ENCODE assay signal across 22 cellular contexts in the genomic region with DNA sequence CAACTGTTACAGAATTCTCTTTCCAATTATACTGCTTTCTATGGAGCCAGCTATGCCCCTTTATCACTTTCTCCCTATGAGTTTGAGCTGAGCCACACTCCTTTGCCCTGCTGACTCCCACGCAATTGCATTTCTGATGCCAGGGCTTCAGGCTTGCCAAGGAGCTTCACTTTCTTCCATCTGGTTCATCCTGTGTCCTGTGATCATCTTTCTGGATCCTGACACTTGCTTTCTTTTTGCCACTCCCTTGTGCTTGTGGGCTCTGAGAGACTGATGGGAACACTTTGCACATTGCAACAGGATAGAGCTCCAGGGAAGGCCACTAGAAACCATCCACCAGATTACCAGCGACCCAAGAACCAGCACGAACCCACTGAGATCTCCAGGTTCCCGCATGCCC.
DNase-seq lines count a peak whose midpoint lies in the region; ATAC-seq and TF ChIP-seq lines count a peak whose summit lies in the region.
"Had no signal": no experiment of that assay in that cellular context is flagged by ENCODE, and none has a peak within 500 bp of the region (broad histone marks: within the 10 kb centered on the region; RNA-seq: fewer than 3 reads in every experiment).

No MANE protein-coding gene starts in this region.

- intact Hi-C loops in psoas muscle (cut with DNase I): no loop called here
- intact Hi-C loops in testis (cut with DNase I; ENCODE audit: low total_unique reads): no loop called here

- H3K9me3 Mint-ChIP-seq in activated CD4-positive, alpha-beta T cell treated with anti-CD3 and anti-CD28 coated beads, Interleukin-2, amount 10 ng/mL, durations not matched to agents 7 days and 5 days: no peaks in the 10 kb centered on the region
- H3K9me3 Mint-ChIP-seq in H9: no peaks in the 10 kb centered on the region
- H3K9me3 Mint-ChIP-seq: CD14-positive monocyte had no signal

- H3K4ac ChIP-seq in H9 (ENCODE audit: low read depth, low read length): no peak overlapping the region

- no peak for TF ChIP-seq CTCF in psoas muscle (IDR thresholded peaks at IDR 0.05)
- TF ChIP-seq CTCF in testis (IDR thresholded peaks at IDR 0.05): no peak
- no peak for TF ChIP-seq CTCF in H9 (conservative IDR thresholded peaks at IDR 0.05)

- H2AK5ac ChIP-seq in H9 (ENCODE audit: insufficient read length, low read length): no peak overlapping the region

- peaks cover 0 to 13% of the 10 kb centered on the region in 2 donors for H3K36me3 ChIP-seq in psoas muscle (ENCODE audit: insufficient read depth in 1 of 2, low read depth in 1 of 2)
- no peaks in the 10 kb centered on the region for H3K36me3 ChIP-seq in testis (ENCODE audit: low read depth, missing control alignments)
- H3K36me3 ChIP-seq: SJSA1 had no signal

- H3K27me3 ChIP-seq in psoas muscle (ENCODE audit: insufficient read depth in 3 of 3, low read length in 2 of 3) (no peaks in the 10 kb centered on the region), testis (no peaks in the 10 kb centered on the region), H9 (ENCODE audit: insufficient read depth, low read length) (no peaks in the 10 kb centered on the region)
- H3K27me3 ChIP-seq: SJSA1 had no signal

- WGBS in psoas muscle, 3 donors: 35 to 81% (median 60%) methylated on average over 4 of the region's 4 CpGs
- 50 to 54% methylated on average over 4 of the region's 4 CpGs for WGBS in testis, 2 donors
- WGBS in H9 (ENCODE audit: extremely low coverage, insufficient read length, low lambda C conversion rate): no CpG with 5 or more reads among the region's 4 CpGs

- H3K4me3 Mint-ChIP-seq in activated CD4-positive, alpha-beta T cell treated with anti-CD3 and anti-CD28 coated beads, Interleukin-2, amount 10 ng/mL, durations not matched to agents 7 days and 5 days: no peak overlapping the region
- no peak overlapping the region for H3K4me3 Mint-ChIP-seq in H9
- H3K4me3 Mint-ChIP-seq: CD14-positive monocyte had no signal

- no peaks in the 10 kb centered on the region for H3K36me3 Mint-ChIP-seq in activated CD4-positive, alpha-beta T cell treated with anti-CD3 and anti-CD28 coated beads, Interleukin-2, amount 10 ng/mL, durations not matched to agents 7 days and 5 days (ENCODE audit: low read depth)
- H3K36me3 Mint-ChIP-seq in H9 (ENCODE audit: insufficient read depth in 1 of 3, low read depth in 3 of 3): no peaks in the 10 kb centered on the region
- H3K36me3 Mint-ChIP-seq: CD14-positive monocyte had no signal

- TF ChIP-seq POLR2A in testis (IDR thresholded peaks at IDR 0.05): no peak

- H3K27me3 Mint-ChIP-seq in activated CD4-positive, alpha-beta T cell treated with anti-CD3 and anti-CD28 coated beads, Interleukin-2, amount 10 ng/mL, durations not matched to agents 7 days and 5 days: no peaks in the 10 kb centered on the region
- peaks cover 3% of the 10 kb centered on the region for H3K27me3 Mint-ChIP-seq in H9 (ENCODE audit: low read depth)

- no peaks in the 10 kb centered on the region for H3K79me1 ChIP-seq in H9 (ENCODE audit: insufficient read depth, low read depth, low read length, poor library complexity, severe bottlenecking)

- no peak overlapping the region for H3K56ac ChIP-seq in H9 (ENCODE audit: insufficient read length, low read depth, low read length)

- H3K4me1 ChIP-seq in psoas muscle: peaks cover 14% of the 10 kb centered on the region
- no peaks in the 10 kb centered on the region for H3K4me1 ChIP-seq in testis
- peaks cover 15% of the 10 kb centered on the region for H3K4me1 ChIP-seq in H9 (ENCODE audit: insufficient read depth, low read length)
- H3K4me1 ChIP-seq: SJSA1 had no signal

- no peak overlapping the region for H2AFZ ChIP-seq in H9 (ENCODE audit: low read length)
- H2AFZ ChIP-seq: PC-9 had no signal

- peaks cover 25% of the 10 kb centered on the region for H3K4me1 Mint-ChIP-seq in activated CD4-positive, alpha-beta T cell treated with anti-CD3 and anti-CD28 coated beads, Interleukin-2, amount 10 ng/mL, durations not matched to agents 7 days and 5 days
- H3K4me1 Mint-ChIP-seq in H9: peaks cover 35 to 36% of the 10 kb centered on the region in 2 experiments
- H3K4me1 Mint-ChIP-seq: CD14-positive monocyte had no signal

- H3K79me2 ChIP-seq in H9 (ENCODE audit: insufficient read depth, low read length): no peaks in the 10 kb centered on the region

- no peak overlapping the region for H3K4me2 ChIP-seq in H9 (ENCODE audit: insufficient read depth, insufficient read length, low read length)
- H3K4me2 ChIP-seq: PC-9 had no signal

- peak overlapping the region; percentile 33 for H3K27ac Mint-ChIP-seq in activated CD4-positive, alpha-beta T cell treated with anti-CD3 and anti-CD28 coated beads, Interleukin-2, amount 10 ng/mL, durations not matched to agents 7 days and 5 days
- H3K27ac Mint-ChIP-seq in H9: no peak overlapping the region; a peak in 1 of 7 replicates
- H3K27ac Mint-ChIP-seq: CD14-positive monocyte had no signal

- no peaks in the 10 kb centered on the region for H3K23me2 ChIP-seq in H9 (ENCODE audit: insufficient read length, low read depth, low read length, poor library complexity, severe bottlenecking)

- H3K4me3 ChIP-seq in psoas muscle (no peak overlapping the region), testis (no peak overlapping the region)
- H3K4me3 ChIP-seq: PC-9, SJSA1 had no signal

- no peak overlapping the region for H4K91ac ChIP-seq in H9 (ENCODE audit: insufficient read length, low read depth, low read length)

- no peak overlapping the region for H2BK120ac ChIP-seq in H9 (ENCODE audit: low read depth, low read length, poor library complexity, severe bottlenecking)

- H3K18ac ChIP-seq in H9 (ENCODE audit: insufficient read length, low read depth, low read length): no peak overlapping the region

- DNase-seq in activated CD4-positive, alpha-beta T cell treated with anti-CD3 and anti-CD28 coated beads, Interleukin-2, amount 10 ng/mL, durations not matched to agents 7 days and 5 days: no peak
- no peak for DNase-seq in activated CD4-positive, alpha-beta T cell treated with anti-CD3 and anti-CD28 coated beads, Interleukin-2, amount 50 U/mL, for 4 hours
- DNase-seq in cerebellar nuclear complex (lab: John Stamatoyannopoulos, UW) (peak; percentile 28 to 41), psoas muscle (peak in 1 of 2 donors; percentile 71), testis (peak; percentile 56), H9 (no peak), NCI-H146 (lab: John Stamatoyannopoulos, UW) (no peak)
- DNase-seq: AML-193, DMS 273 treated with DMSO at 0.1 percent for 48 hours, DND-41, KG1, MV-4-11, NCI-H1417, NCI-H187 treated with DMSO at 0.1 percent for 48 hours, NCI-H345, NCI-H524 treated with DMSO at 0.1 percent for 48 hours, PC-9 had no signal

- H2BK20ac ChIP-seq in H9 (ENCODE audit: low read depth, low read length, poor library complexity, severe bottlenecking): no peak overlapping the region

- POLR2A ChIA-PET in activated CD4-positive, alpha-beta T cell treated with anti-CD3 and anti-CD28 coated beads, Interleukin-2, amount 10 ng/mL, durations not matched to agents 7 days and 5 days (lab: Charles Lee): no interaction called here

- H4K8ac ChIP-seq in H9 (replicated peaks; ENCODE audit: insufficient read length, low read depth, low read length): no peak overlapping the region

- H4K5ac ChIP-seq in H9 (ENCODE audit: insufficient read length, low read depth, low read length): no peak overlapping the region

- H2BK5ac ChIP-seq in H9 (ENCODE audit: insufficient read length, low read length): no peak overlapping the region

- no peaks in the 10 kb centered on the region for H4K20me1 ChIP-seq in H9 (ENCODE audit: control insufficient read depth, insufficient read depth, insufficient read length)

- ATAC-seq in psoas muscle (peak; percentile 41 to 93 (median 72)), HG03342 (IDR thresholded peaks at IDR 0.05; ENCODE audit: unreplicated experiment) (no peak)
- ATAC-seq: HepG2 had no signal

- H3K9me3 ChIP-seq in psoas muscle (no peaks in the 10 kb centered on the region), testis (no peaks in the 10 kb centered on the region), H9 (ENCODE audit: control insufficient read depth, low read depth, low read length) (no peaks in the 10 kb centered on the region)
- H3K9me3 ChIP-seq: SJSA1 had no signal

- no peak overlapping the region for H3K9ac ChIP-seq in H9 (ENCODE audit: extremely low read depth, insufficient read length, low read length)

- CTCF ChIA-PET in activated CD4-positive, alpha-beta T cell treated with anti-CD3 and anti-CD28 coated beads, Interleukin-2, amount 10 ng/mL, durations not matched to agents 7 days and 5 days (lab: Charles Lee): interaction anchor here (1.0 kb wide), 1 partner anchor 9 kb away, joined by 3 read pairs; no protein-coding TSS in a partner anchor

- no peak overlapping the region for H3K23ac ChIP-seq in H9 (ENCODE audit: insufficient read length, low read depth, low read length)

- H3K14ac ChIP-seq in H9 (ENCODE audit: insufficient read depth, low read length): no peak overlapping the region

- H2BK12ac ChIP-seq in H9 (ENCODE audit: insufficient read length, low read depth, low read length): no peak overlapping the region

- no peak overlapping the region for H3T11ph ChIP-seq in H9 (ENCODE audit: low read length)

- no peak overlapping the region for H2BK15ac ChIP-seq in H9 (ENCODE audit: low read depth, low read length)

- H3K27ac ChIP-seq in psoas muscle: peak overlapping the region; percentile 36
- no peak overlapping the region for H3K27ac ChIP-seq in testis
- no peak overlapping the region for H3K27ac ChIP-seq in H9 (ENCODE audit: insufficient read length, low read depth, low read length)
- H3K27ac ChIP-seq: 22Rv1, PC-9, SJSA1 had no signal

Comparison
In these comparisons a context has a peak if more than half of its experiments do, and no peak if none do; other contexts are left out.
1. DNase-seq: peak in cerebellar nuclear complex (2 of 2) and testis (single experiment); none in activated CD4-positive, alpha-beta T cell treated with anti-CD3 and anti-CD28 coated beads, Interleukin-2, amount 10 ng/mL, durations not matched to agents 7 days and 5 days (single experiment), activated CD4-positive, alpha-beta T cell treated with anti-CD3 and anti-CD28 coated beads, Interleukin-2, amount 50 U/mL, for 4 hours (0 of 2), H9 (single experiment) and NCI-H146 (single experiment).